Comparison of ENCODE assay signal across 26 cellular contexts in the genomic region with DNA sequence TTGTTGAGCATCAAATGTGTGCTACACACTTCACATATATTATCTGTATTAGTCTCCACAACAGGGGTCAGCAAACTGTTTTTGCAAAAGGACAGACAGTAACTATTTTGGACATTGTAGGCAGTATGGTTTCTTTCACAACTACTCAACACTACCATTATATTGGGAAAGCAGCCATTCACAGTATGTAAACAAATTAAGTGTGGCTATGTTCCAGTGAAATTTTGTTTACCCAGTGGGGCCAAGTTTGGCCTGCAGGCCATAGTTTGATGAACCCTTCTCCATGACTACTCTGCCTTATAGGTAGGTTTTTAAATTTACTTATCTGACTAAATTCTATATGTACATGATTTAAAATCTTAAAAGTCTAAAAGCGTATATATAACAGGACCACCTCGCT. TPM values are rescaled to one million over a fixed set of nuclear protein-coding genes. Genes with fewer than 3 reads are reported as not detected.
"Had no signal": no experiment of that assay in that cellular context is flagged by ENCODE, and none has a peak within 500 bp of the region (broad histone marks: within the 10 kb centered on the region; RNA-seq: fewer than 3 reads in every experiment).

No MANE protein-coding gene starts in this region.

- H3K4me3 ChIP-seq: esophagus squamous epithelium, gastroesophageal sphincter, left ventricle myocardium inferior, skin epidermis, thoracic aorta had no signal

- H3K27me3 ChIP-seq: esophagus squamous epithelium, gastroesophageal sphincter, neutrophil had no signal

- ATAC-seq: activated CD4-positive, alpha-beta T cell treated with anti-CD3 and anti-CD28 coated beads for 36 hours; activated CD8-positive, alpha-beta memory T cell treated with anti-CD3 and anti-CD28 coated beads, Interleukin-2, amount 10 ng/mL, durations not matched to agents 7 days and 5 days; activated CD8-positive, alpha-beta T cell treated with anti-CD3 and anti-CD28 coated beads, Interleukin-2, amount 10 ng/mL, durations not matched to agents 7 days and 5 days; activated naive CD4-positive, alpha-beta T cell treated with anti-CD3 and anti-CD28 coated beads, Interleukin-2, amount 50 U/mL, for 72 hours; activated T-cell treated with anti-CD3 and anti-CD28 coated beads, Interleukin-2, amount 50 U/mL, for 72 hours; gastroesophageal sphincter; sciatic nerve had no signal

- H3K4me1 ChIP-seq: gastroesophageal sphincter, left ventricle myocardium inferior had no signal

- H3K9me3 ChIP-seq: neutrophil had no signal

- DNase-seq: activated CD4-positive, alpha-beta T cell treated with anti-CD3 and anti-CD28 coated beads for 36 hours; activated CD4-positive, CD25-positive, alpha-beta regulatory T cell; activated CD8-positive, alpha-beta memory T cell treated with anti-CD3 and anti-CD28 coated beads, Interleukin-2, amount 10 ng/mL, durations not matched to agents 7 days and 5 days; activated CD8-positive, alpha-beta T cell treated with anti-CD3 and anti-CD28 coated beads, Interleukin-2, amount 10 ng/mL, durations not matched to agents 7 days and 5 days; activated naive CD4-positive, alpha-beta T cell; activated T-cell treated with anti-CD3 and anti-CD28 coated beads, Interleukin-2, amount 50 U/mL, for 72 hours; anterior cingulate cortex; dermis blood vessel endothelial cell; effector CD4-positive, alpha-beta T cell; esophagus squamous epithelium; head of caudate nucleus; hypothalamus; immature natural killer cell; left ventricle myocardium inferior; naive B cell; nephron progenitor cell; stimulated activated CD4-positive, alpha-beta T cell treated with anti-CD3 and anti-CD28 coated beads, Interleukin-12 subunit alpha, Interleukin-12 subunit beta, amount 100 ng/mL, for 4 hours; stimulated activated CD4-positive, alpha-beta T cell treated with anti-CD3 and anti-CD28 coated beads, Interleukin-4, amount 100 ng/mL, for 1 hour; T-helper 1 cell; trophoblast cell had no signal

RNA-seq across cellular contexts. Expression of a gene that starts 13.0 kb away (rescaled TPM):
- total RNA-seq: activated CD8-positive, alpha-beta T cell treated with anti-CD3 and anti-CD28 coated beads, Interleukin-2, amount 10 ng/mL, durations not matched to agents 7 days and 5 days had no signal
